ENCODE assay signal across 11 cellular contexts in the genomic region with DNA sequence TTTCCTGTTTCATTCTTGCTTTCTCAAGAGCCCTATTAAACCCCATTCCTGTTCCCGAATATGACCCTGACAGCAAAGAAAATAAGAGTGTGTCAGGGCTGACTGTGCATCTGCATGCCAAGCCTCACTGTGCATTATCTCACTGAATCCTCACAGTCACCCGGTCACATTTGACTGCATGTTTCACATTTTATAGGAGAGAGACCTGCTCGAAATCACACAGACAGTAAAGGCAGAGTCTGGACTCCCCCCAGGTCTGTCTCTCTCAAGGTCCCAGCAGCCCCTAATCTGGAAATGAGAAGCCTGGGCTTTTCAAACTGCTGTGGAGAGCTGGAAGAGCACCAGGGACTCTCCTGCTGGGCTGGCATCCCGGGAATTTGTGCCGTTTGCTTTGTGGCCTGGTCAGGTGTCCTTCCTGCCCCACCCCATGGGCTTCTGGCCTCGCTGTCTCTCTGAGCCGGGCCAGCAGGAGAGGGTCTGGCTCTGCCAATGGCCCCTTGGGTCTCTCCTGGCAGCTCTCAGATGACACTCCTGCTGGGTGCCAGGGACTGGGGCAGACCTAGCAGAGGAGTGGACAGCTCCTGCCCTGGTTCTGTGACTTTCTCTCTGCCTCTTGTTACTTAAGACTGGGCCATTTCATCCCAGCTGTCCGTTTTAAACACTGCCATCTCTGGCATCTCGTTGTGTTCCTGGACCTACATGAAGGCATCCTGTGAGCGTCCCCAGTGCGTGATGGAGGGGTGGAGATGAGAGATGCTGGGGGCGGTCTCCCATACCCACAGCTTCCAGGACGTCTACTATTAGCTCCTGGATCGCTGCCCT.
A peak's percentile ranks its signal among the peaks of the same experiment; 100 is the strongest.
DNase-seq lines count a peak whose midpoint lies in the region; ATAC-seq and TF ChIP-seq lines count a peak whose summit lies in the region.
"Had no signal": no experiment of that assay in that cellular context is flagged by ENCODE, and none has a peak within 500 bp of the region (broad histone marks: within the 10 kb centered on the region; RNA-seq: fewer than 3 reads in every experiment).

No MANE protein-coding gene starts in this region.

- POLR2A ChIA-PET in Panc1 (lab: Charles Lee) = interaction anchor here (0.7 kb wide), 1 partner anchor 57 kb away, joined by 4 read pairs; no protein-coding TSS in a partner anchor

- no peak overlapping the region for H3K9ac ChIP-seq in parathyroid adenoma

- peak; percentile 62 for ATAC-seq in Panc1
- no peak for ATAC-seq in HG03139 (IDR thresholded peaks at IDR 0.05; ENCODE audit: unreplicated experiment)
- no peak for ATAC-seq in HG02981 (IDR thresholded peaks at IDR 0.05; ENCODE audit: unreplicated experiment)
- ATAC-seq: activated CD8-positive, alpha-beta T cell treated with anti-CD3 and anti-CD28 coated beads for 36 hours had no signal

- H3K27me3 ChIP-seq in Panc1 (ENCODE audit: control insufficient read depth, insufficient read depth, low read length) (no peaks in the 10 kb centered on the region), parathyroid adenoma (ENCODE audit: control insufficient read depth, insufficient read depth, low read length) (no peaks in the 10 kb centered on the region), BE2C (no peaks in the 10 kb centered on the region)

- no TSS peak for BruUV-seq in Panc1 (replicated peaks; lab: Mats Ljungman, UMichigan)

- peak; percentile 86 for DNase-seq in ELF-1 (ENCODE audit: low read depth, low spot score)
- DNase-seq in Panc1 (ENCODE audit: low read depth, low spot score) = no peak
- peak; percentile 40 for DNase-seq in fibroblast of the aortic adventitia (ENCODE audit: low read depth)
- no peak for DNase-seq in BE2C
- DNase-seq in effector CD4-positive, alpha-beta T cell = no peak
- DNase-seq: activated CD8-positive, alpha-beta T cell treated with anti-CD3 and anti-CD28 coated beads for 36 hours; DMS79 treated with DMSO at 0.1 percent for 48 hours; NCI-H1048 had no signal

- in situ Hi-C loops in Panc1 (cut with HindIII; ENCODE audit: low pct_unique_long_range_greater_than_20kb, low sequenced_read_pairs) = no loop called here

- no peak for TF ChIP-seq CTCF in Panc1 (IDR thresholded peaks at IDR 0.05)
- no peak for TF ChIP-seq CTCF in fibroblast of the aortic adventitia (IDR thresholded peaks at IDR 0.05; ENCODE audit: insufficient read depth, low read length)
- TF ChIP-seq CTCF in parathyroid adenoma (IDR thresholded peaks at IDR 0.05) = no peak
- no peak for TF ChIP-seq CTCF in BE2C (IDR thresholded peaks at IDR 0.05; ENCODE audit: low read depth, low read length)

- H3K4me1 ChIP-seq in Panc1 (ENCODE audit: control insufficient read depth, insufficient read depth, low read length) (peaks cover 47% of the 10 kb centered on the region), parathyroid adenoma (no peaks in the 10 kb centered on the region), BE2C (peaks cover 33% of the 10 kb centered on the region)

- H3K4me2 ChIP-seq in parathyroid adenoma (ENCODE audit: low read length) = no peak overlapping the region

- no peaks in the 10 kb centered on the region for H3K9me3 ChIP-seq in Panc1 (ENCODE audit: control insufficient read depth, insufficient read depth, low read depth, low read length)
- H3K9me3 ChIP-seq in parathyroid adenoma (ENCODE audit: control insufficient read depth, low read length) = no peaks in the 10 kb centered on the region
- no peaks in the 10 kb centered on the region for H3K9me3 ChIP-seq in BE2C

- H3K27ac ChIP-seq in Panc1 (ENCODE audit: low read length) = peak overlapping the region; percentile 93
- H3K27ac ChIP-seq in parathyroid adenoma = no peak overlapping the region

- CTCF ChIA-PET in Panc1 (lab: Charles Lee) = interaction anchor here (0.6 kb wide), 2 partner anchors 181 to 1619 kb away, joined by 3 to 7 read pairs; no protein-coding TSS in a partner anchor

- H2AFZ ChIP-seq in parathyroid adenoma = peak overlapping the region; percentile 34

- no peak overlapping the region for H3K4me3 ChIP-seq in Panc1 (ENCODE audit: low read depth in 2 of 2, low read length in 2 of 2)
- no peak overlapping the region for H3K4me3 ChIP-seq in fibroblast of the aortic adventitia (ENCODE audit: low read depth, low read length)
- H3K4me3 ChIP-seq in parathyroid adenoma (ENCODE audit: low read depth, low read length) = no peak overlapping the region
- no peak overlapping the region for H3K4me3 ChIP-seq in BE2C (ENCODE audit: low read depth, low read length)

- intact Hi-C loops in Panc1 (cut with micrococcal nuclease; ENCODE audit: unreplicated experiment) = no loop called here

- no peaks in the 10 kb centered on the region for H3K79me2 ChIP-seq in parathyroid adenoma

- H3K36me3 ChIP-seq in Panc1 (ENCODE audit: control insufficient read depth, insufficient read depth, low read length) (no peaks in the 10 kb centered on the region), parathyroid adenoma (ENCODE audit: control insufficient read depth, insufficient read depth, low read length) (no peaks in the 10 kb centered on the region), BE2C (no peaks in the 10 kb centered on the region)

Comparison
In these comparisons a context has a peak if more than half of its experiments do, and no peak if none do; other contexts are left out.
1. DNase-seq: peak in ELF-1 (single experiment) and fibroblast of the aortic adventitia (single experiment); none in Panc1 (single experiment), BE2C (single experiment) and effector CD4-positive, alpha-beta T cell (single experiment).